ENCODE assay signal across 1 cellular context in the genomic region with DNA sequence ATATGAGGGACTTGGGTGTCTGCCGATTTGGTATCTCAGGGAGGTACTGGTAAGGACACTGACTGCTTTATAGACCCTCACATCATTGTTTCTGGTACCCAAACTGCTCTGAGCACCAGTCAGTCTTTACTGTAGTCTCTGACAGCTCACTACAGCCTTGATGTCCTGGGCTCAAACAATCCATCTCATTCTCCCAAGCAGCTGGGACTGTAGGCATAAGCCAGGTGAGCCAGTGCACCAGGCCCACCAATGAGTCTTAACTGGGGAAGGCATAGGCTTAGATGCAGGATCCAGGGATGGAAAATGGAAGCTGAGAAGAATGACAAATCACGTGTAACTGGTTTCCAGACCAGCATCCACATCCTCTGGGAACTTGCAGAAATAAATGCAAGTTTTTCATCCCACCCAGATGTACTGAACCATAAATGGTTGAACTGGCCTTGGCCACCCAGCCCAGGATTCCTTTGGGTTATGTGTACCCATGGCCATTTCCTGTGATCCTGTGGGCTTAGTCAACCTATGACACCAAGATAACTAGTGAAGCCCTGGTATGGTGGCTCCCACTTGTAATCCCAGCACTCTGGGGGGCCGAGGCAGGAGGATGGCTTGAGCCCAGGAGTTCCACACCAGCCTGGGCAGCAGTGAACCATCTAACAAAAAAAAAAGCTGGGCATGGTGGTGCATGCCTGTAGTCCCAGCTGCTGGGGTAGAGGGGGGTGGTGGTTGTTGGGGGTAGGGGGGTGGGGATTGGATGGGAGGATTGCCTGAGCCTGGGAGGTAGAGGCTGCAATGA.
TF ChIP-seq lines count a peak whose summit lies in the region.

No MANE protein-coding gene starts in this region.

TF ChIP-seq in HepG2, 621 proteins besides CTCF, POLR2A, EP300 and RAD21 (continued from another document and continues in another):
- TF ChIP-seq, protein P1, sequence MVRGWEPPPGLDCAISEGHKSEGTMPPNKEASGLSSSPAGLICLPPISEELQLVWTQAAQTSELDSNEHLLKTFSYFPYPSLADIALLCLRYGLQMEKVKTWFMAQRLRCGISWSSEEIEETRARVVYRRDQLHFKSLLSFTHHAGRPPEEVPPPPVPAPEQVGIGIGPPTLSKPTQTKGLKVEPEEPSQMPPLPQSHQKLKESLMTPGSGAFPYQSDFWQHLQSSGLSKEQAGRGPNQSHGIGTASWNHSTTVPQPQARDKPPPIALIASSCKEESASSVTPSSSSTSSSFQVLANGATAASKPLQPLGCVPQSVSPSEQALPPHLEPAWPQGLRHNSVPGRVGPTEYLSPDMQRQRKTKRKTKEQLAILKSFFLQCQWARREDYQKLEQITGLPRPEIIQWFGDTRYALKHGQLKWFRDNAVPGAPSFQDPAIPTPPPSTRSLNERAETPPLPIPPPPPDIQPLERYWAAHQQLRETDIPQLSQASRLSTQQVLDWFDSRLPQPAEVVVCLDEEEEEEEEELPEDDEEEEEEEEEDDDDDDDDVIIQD (CRISPR knock-in tag; IDR thresholded peaks at IDR 0.05; ENCODE audit: low read depth): no peak
- TF ChIP-seq RARG (CRISPR knock-in tag; IDR thresholded peaks at IDR 0.05; ENCODE audit: low read depth): no peak
- peak; percentile 52 for TF ChIP-seq AGO2 (optimal IDR thresholded peaks at IDR 0.05; ENCODE audit: low read depth, low read length)
- no peak for TF ChIP-seq ZNF382 (CRISPR knock-in tag; IDR thresholded peaks at IDR 0.05; ENCODE audit: borderline replicate concordance)
- no peak for TF ChIP-seq PAWR (CRISPR knock-in tag; IDR thresholded peaks at IDR 0.05; ENCODE audit: borderline replicate concordance)
- TF ChIP-seq DMAP1 (CRISPR knock-in tag; IDR thresholded peaks at IDR 0.05): no peak; the same call in 1 of the 2 replicates
- TF ChIP-seq ZNF674 (CRISPR knock-in tag; IDR thresholded peaks at IDR 0.05; ENCODE audit: low read depth): no peak
- no peak for TF ChIP-seq ZNF777 (CRISPR knock-in tag; IDR thresholded peaks at IDR 0.05)
- TF ChIP-seq ZSCAN31 (CRISPR knock-in tag; IDR thresholded peaks at IDR 0.05; ENCODE audit: low read depth): 0 out of 2 replicates have a peak, but pooled peaks have one; percentile 53
- no peak for TF ChIP-seq SP4 (CRISPR knock-in tag; IDR thresholded peaks at IDR 0.05)
- no peak for TF ChIP-seq ZNF121 (CRISPR knock-in tag; IDR thresholded peaks at IDR 0.05)
- TF ChIP-seq ZMYM3 (CRISPR knock-in tag; IDR thresholded peaks at IDR 0.05): no peak
- 0 out of 2 replicates have a peak, but pooled peaks have one; percentile 39 for TF ChIP-seq PRMT3 (CRISPR knock-in tag; IDR thresholded peaks at IDR 0.05; ENCODE audit: borderline replicate concordance, low read depth)
- TF ChIP-seq ZNF672 (CRISPR knock-in tag; IDR thresholded peaks at IDR 0.05): peak; percentile 21; the same call in 1 of the 2 replicates
- no peak for TF ChIP-seq ATAD3A (CRISPR knock-in tag; IDR thresholded peaks at IDR 0.05)
- TF ChIP-seq, protein P2, sequence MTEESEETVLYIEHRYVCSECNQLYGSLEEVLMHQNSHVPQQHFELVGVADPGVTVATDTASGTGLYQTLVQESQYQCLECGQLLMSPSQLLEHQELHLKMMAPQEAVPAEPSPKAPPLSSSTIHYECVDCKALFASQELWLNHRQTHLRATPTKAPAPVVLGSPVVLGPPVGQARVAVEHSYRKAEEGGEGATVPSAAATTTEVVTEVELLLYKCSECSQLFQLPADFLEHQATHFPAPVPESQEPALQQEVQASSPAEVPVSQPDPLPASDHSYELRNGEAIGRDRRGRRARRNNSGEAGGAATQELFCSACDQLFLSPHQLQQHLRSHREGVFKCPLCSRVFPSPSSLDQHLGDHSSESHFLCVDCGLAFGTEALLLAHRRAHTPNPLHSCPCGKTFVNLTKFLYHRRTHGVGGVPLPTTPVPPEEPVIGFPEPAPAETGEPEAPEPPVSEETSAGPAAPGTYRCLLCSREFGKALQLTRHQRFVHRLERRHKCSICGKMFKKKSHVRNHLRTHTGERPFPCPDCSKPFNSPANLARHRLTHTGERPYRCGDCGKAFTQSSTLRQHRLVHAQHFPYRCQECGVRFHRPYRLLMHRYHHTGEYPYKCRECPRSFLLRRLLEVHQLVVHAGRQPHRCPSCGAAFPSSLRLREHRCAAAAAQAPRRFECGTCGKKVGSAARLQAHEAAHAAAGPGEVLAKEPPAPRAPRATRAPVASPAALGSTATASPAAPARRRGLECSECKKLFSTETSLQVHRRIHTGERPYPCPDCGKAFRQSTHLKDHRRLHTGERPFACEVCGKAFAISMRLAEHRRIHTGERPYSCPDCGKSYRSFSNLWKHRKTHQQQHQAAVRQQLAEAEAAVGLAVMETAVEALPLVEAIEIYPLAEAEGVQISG (CRISPR knock-in tag; IDR thresholded peaks at IDR 0.05): no peak; the same call in 1 of the 2 replicates
- TF ChIP-seq NONO (IDR thresholded peaks at IDR 0.05): no peak
- TF ChIP-seq NONO (CRISPR knock-in tag; conservative IDR thresholded peaks at IDR 0.05): peak; percentile 32; the same call in 1 of the 2 replicates
- no peak for TF ChIP-seq MLLT10 (CRISPR knock-in tag; IDR thresholded peaks at IDR 0.05)
- TF ChIP-seq ZNF782 (CRISPR knock-in tag; IDR thresholded peaks at IDR 0.05; ENCODE audit: borderline replicate concordance): no peak
- TF ChIP-seq, protein P3, sequence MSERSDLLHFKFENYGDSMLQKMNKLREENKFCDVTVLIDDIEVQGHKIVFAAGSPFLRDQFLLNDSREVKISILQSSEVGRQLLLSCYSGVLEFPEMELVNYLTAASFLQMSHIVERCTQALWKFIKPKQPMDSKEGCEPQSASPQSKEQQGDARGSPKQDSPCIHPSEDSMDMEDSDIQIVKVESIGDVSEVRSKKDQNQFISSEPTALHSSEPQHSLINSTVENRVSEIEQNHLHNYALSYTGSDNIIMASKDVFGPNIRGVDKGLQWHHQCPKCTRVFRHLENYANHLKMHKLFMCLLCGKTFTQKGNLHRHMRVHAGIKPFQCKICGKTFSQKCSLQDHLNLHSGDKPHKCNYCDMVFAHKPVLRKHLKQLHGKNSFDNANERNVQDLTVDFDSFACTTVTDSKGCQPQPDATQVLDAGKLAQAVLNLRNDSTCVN (CRISPR knock-in tag; IDR thresholded peaks at IDR 0.05; ENCODE audit: borderline replicate concordance): no peak
- TF ChIP-seq KMT2B (CRISPR knock-in tag; IDR thresholded peaks at IDR 0.05): no peak
- no peak for TF ChIP-seq ZNF354B (CRISPR knock-in tag; IDR thresholded peaks at IDR 0.05)
- TF ChIP-seq ZNF878 (CRISPR knock-in tag; IDR thresholded peaks at IDR 0.05): no peak
- TF ChIP-seq, protein P4, sequence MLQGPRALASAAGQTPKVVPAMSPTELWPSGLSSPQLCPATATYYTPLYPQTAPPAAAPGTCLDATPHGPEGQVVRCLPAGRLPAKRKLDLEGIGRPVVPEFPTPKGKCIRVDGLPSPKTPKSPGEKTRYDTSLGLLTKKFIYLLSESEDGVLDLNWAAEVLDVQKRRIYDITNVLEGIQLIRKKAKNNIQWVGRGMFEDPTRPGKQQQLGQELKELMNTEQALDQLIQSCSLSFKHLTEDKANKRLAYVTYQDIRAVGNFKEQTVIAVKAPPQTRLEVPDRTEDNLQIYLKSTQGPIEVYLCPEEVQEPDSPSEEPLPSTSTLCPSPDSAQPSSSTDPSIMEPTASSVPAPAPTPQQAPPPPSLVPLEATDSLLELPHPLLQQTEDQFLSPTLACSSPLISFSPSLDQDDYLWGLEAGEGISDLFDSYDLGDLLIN (CRISPR knock-in tag; IDR thresholded peaks at IDR 0.05; ENCODE audit: borderline replicate concordance): 0 out of 2 replicates have a peak, but pooled peaks have one; percentile 15
- TF ChIP-seq ZNF546 (CRISPR knock-in tag; conservative IDR thresholded peaks at IDR 0.05): no peak
- TF ChIP-seq ZNF30 (CRISPR knock-in tag; IDR thresholded peaks at IDR 0.05): no peak
- 0 out of 2 replicates have a peak, but pooled peaks have one; percentile 25 for TF ChIP-seq SIN3A (IDR thresholded peaks at IDR 0.05; ENCODE audit: borderline replicate concordance, low read depth, low read length)
- TF ChIP-seq, protein P5, sequence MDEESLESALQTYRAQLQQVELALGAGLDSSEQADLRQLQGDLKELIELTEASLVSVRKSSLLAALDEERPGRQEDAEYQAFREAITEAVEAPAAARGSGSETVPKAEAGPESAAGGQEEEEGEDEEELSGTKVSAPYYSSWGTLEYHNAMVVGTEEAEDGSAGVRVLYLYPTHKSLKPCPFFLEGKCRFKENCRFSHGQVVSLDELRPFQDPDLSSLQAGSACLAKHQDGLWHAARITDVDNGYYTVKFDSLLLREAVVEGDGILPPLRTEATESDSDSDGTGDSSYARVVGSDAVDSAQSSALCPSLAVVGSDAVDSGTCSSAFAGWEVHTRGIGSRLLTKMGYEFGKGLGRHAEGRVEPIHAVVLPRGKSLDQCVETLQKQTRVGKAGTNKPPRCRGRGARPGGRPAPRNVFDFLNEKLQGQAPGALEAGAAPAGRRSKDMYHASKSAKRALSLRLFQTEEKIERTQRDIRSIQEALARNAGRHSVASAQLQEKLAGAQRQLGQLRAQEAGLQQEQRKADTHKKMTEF (CRISPR knock-in tag; IDR thresholded peaks at IDR 0.05): 0 out of 2 replicates have a peak, but pooled peaks have one; percentile 26
- TF ChIP-seq, protein P6, sequence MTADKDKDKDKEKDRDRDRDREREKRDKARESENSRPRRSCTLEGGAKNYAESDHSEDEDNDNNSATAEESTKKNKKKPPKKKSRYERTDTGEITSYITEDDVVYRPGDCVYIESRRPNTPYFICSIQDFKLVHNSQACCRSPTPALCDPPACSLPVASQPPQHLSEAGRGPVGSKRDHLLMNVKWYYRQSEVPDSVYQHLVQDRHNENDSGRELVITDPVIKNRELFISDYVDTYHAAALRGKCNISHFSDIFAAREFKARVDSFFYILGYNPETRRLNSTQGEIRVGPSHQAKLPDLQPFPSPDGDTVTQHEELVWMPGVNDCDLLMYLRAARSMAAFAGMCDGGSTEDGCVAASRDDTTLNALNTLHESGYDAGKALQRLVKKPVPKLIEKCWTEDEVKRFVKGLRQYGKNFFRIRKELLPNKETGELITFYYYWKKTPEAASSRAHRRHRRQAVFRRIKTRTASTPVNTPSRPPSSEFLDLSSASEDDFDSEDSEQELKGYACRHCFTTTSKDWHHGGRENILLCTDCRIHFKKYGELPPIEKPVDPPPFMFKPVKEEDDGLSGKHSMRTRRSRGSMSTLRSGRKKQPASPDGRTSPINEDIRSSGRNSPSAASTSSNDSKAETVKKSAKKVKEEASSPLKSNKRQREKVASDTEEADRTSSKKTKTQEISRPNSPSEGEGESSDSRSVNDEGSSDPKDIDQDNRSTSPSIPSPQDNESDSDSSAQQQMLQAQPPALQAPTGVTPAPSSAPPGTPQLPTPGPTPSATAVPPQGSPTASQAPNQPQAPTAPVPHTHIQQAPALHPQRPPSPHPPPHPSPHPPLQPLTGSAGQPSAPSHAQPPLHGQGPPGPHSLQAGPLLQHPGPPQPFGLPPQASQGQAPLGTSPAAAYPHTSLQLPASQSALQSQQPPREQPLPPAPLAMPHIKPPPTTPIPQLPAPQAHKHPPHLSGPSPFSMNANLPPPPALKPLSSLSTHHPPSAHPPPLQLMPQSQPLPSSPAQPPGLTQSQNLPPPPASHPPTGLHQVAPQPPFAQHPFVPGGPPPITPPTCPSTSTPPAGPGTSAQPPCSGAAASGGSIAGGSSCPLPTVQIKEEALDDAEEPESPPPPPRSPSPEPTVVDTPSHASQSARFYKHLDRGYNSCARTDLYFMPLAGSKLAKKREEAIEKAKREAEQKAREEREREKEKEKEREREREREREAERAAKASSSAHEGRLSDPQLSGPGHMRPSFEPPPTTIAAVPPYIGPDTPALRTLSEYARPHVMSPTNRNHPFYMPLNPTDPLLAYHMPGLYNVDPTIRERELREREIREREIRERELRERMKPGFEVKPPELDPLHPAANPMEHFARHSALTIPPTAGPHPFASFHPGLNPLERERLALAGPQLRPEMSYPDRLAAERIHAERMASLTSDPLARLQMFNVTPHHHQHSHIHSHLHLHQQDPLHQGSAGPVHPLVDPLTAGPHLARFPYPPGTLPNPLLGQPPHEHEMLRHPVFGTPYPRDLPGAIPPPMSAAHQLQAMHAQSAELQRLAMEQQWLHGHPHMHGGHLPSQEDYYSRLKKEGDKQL (CRISPR knock-in tag; IDR thresholded peaks at IDR 0.05; ENCODE audit: low read depth): peak; percentile 39; the same call in 1 of the 2 replicates
- TF ChIP-seq RARA (CRISPR knock-in tag; IDR thresholded peaks at IDR 0.05): peak; percentile 37; the same call in 1 of the 2 replicates
- TF ChIP-seq ZNF251 (CRISPR knock-in tag; IDR thresholded peaks at IDR 0.05): no peak
- no peak for TF ChIP-seq HIVEP1 (CRISPR knock-in tag; IDR thresholded peaks at IDR 0.05)
- no peak for TF ChIP-seq ZNF577 (CRISPR knock-in tag; IDR thresholded peaks at IDR 0.05; ENCODE audit: borderline replicate concordance, low read depth)
- TF ChIP-seq KMT2A (CRISPR knock-in tag; IDR thresholded peaks at IDR 0.05): no peak
- no peak for TF ChIP-seq ZNF484 (CRISPR knock-in tag; IDR thresholded peaks at IDR 0.05; ENCODE audit: borderline replicate concordance, low read depth)
- TF ChIP-seq ZNF350 (CRISPR knock-in tag; IDR thresholded peaks at IDR 0.05; ENCODE audit: borderline replicate concordance, low read depth): 0 out of 2 replicates have a peak, but pooled peaks have one; percentile 26
- TF ChIP-seq SMARCE1 (IDR thresholded peaks at IDR 0.05; ENCODE audit: borderline replicate concordance): no peak
- TF ChIP-seq ZNF644 (CRISPR knock-in tag; IDR thresholded peaks at IDR 0.05; ENCODE audit: low read depth): no peak
- peak; percentile 48; the same call in 1 of the 2 replicates for TF ChIP-seq ZNF749 (CRISPR knock-in tag; IDR thresholded peaks at IDR 0.05; ENCODE audit: borderline replicate concordance)
- TF ChIP-seq ZNF572 (CRISPR knock-in tag; IDR thresholded peaks at IDR 0.05): no peak
- TF ChIP-seq EEA1 (CRISPR knock-in tag; IDR thresholded peaks at IDR 0.05; ENCODE audit: borderline replicate concordance): no peak
- no peak for TF ChIP-seq AGO1 (IDR thresholded peaks at IDR 0.05; ENCODE audit: low read depth, low read length, poor library complexity, severe bottlenecking)
- no peak for TF ChIP-seq ZBTB21 (CRISPR knock-in tag; IDR thresholded peaks at IDR 0.05)
- TF ChIP-seq ESRRA (CRISPR knock-in tag; IDR thresholded peaks at IDR 0.05; ENCODE audit: low read depth): no peak
- TF ChIP-seq ZNF264 (CRISPR knock-in tag; IDR thresholded peaks at IDR 0.05): no peak
- no peak for TF ChIP-seq ZNF253 (CRISPR knock-in tag; IDR thresholded peaks at IDR 0.05; ENCODE audit: borderline replicate concordance)
- no peak for TF ChIP-seq ZNF605 (CRISPR knock-in tag; IDR thresholded peaks at IDR 0.05)
- no peak for TF ChIP-seq RFXAP (CRISPR knock-in tag; IDR thresholded peaks at IDR 0.05; ENCODE audit: borderline replicate concordance)
- no peak for TF ChIP-seq KLF13 (CRISPR knock-in tag; IDR thresholded peaks at IDR 0.05)
- no peak; the same call in 1 of the 2 replicates for TF ChIP-seq PPARG (CRISPR knock-in tag; conservative IDR thresholded peaks at IDR 0.05)
- TF ChIP-seq ZNF343 (CRISPR knock-in tag; IDR thresholded peaks at IDR 0.05): no peak
